Comparison of ENCODE assay signal across 16 cellular contexts in the genomic region with DNA sequence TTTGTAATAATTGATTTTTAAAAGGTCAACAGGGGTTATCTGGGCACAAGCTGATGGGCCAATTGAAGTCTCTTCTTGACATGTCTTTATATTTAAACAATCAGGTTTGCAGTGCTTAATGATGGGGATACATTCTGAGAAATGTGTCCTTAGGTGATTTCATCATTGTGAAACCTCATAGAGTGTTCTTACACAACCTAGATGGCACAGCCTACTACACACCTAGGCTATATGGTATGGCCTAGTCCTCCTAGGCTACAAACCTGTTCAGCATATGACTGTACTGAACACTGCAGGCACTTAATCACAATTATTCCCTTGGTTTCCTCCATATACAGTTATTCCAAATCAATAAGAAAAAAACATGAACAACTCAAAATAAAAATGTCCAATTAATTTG.
"Had no signal": no experiment of that assay in that cellular context is flagged by ENCODE, and none has a peak within 500 bp of the region (broad histone marks: within the 10 kb centered on the region; RNA-seq: fewer than 3 reads in every experiment).

No MANE protein-coding gene starts in this region.

- H3K27me3 Mint-ChIP-seq: effector memory CD8-positive, alpha-beta T cell had no signal

- H3K4me3 ChIP-seq: hepatocyte, lower lobe of right lung, thyroid gland had no signal

- H3K36me3 ChIP-seq: lower lobe of right lung, thyroid gland had no signal

- H3K27me3 ChIP-seq: hepatocyte, thyroid gland had no signal

- H3K9me3 Mint-ChIP-seq: effector memory CD8-positive, alpha-beta T cell; nephron progenitor cell had no signal

- H3K4me2 ChIP-seq: hepatocyte had no signal

- H2AFZ ChIP-seq: hepatocyte had no signal

- H3K9me3 ChIP-seq: lower lobe of right lung, thyroid gland had no signal

- H3K27ac Mint-ChIP-seq: nephron progenitor cell had no signal

- H3K27ac ChIP-seq: hepatocyte, thyroid gland, WERI-Rb-1 had no signal

- DNase-seq: activated CD4-positive, alpha-beta T cell treated with anti-CD3 and anti-CD28 coated beads for 1 hour; activated naive CD4-positive, alpha-beta T cell treated with anti-CD3 and anti-CD28 coated beads, Interleukin-2, amount 50 U/mL, for 16 hours; amniotic stem cell; caudate nucleus; effector memory CD8-positive, alpha-beta T cell; left colon; lower lobe of right lung; nephron progenitor cell; retina; stimulated activated CD4-positive, alpha-beta T cell treated with anti-CD3 and anti-CD28 coated beads, Interleukin-12 subunit alpha, Interleukin-12 subunit beta, amount 100 ng/mL, for 4 hours; stimulated activated CD4-positive, alpha-beta T cell treated with anti-CD3 and anti-CD28 coated beads, Interleukin-1b, Interleukin-23, amount 100 ng/mL, for 48 hours; stimulated activated CD8-positive, alpha-beta memory T cell treated with anti-CD3 and anti-CD28 coated beads, Interleukin-4, amount 100 ng/mL, for 48 hours; stimulated activated naive CD4-positive, alpha-beta T cell treated with Interleukin-2 at 50 U/mL for 16 hours; thyroid gland; WERI-Rb-1 had no signal

- ATAC-seq: effector memory CD8-positive, alpha-beta T cell; left colon; lower lobe of right lung had no signal

- H3K4me3 Mint-ChIP-seq: effector memory CD8-positive, alpha-beta T cell; nephron progenitor cell had no signal
